ENCODE assay signal across 23 cellular contexts in the genomic region with DNA sequence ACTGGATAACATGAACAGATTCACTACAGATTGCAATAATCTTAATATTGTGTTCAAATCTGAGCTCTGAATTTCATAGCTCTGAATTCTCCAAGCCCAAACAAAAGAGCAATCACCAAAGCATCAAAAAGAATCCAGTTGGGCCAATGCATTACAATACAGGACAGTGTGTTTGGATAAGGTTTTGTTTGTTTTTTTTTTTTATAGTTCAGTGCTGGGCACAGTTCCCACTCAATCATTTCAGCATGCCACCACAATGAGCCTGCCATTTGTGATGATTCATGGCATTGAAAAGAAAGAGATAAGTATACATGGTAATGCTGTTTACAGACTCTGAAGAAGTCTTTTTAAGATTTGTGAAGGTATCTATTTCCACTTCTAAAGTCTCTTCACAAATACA. TPM values are rescaled to one million over a fixed set of nuclear protein-coding genes. Genes with fewer than 3 reads are reported as not detected.
"Had no signal": no experiment of that assay in that cellular context is flagged by ENCODE, and none has a peak within 500 bp of the region (broad histone marks: within the 10 kb centered on the region; RNA-seq: fewer than 3 reads in every experiment).

No MANE protein-coding gene starts in this region.

- H3K36me3 ChIP-seq: MG63, SJSA1 had no signal

- H3K4me1 ChIP-seq: SJSA1 had no signal

- ATAC-seq: activated CD4-positive, CD25-positive, alpha-beta regulatory T cell treated with anti-CD3 and anti-CD28 coated beads, Interleukin-2, amount 50 U/mL, for 24 hours; activated CD8-positive, alpha-beta T cell treated with anti-CD3 and anti-CD28 coated beads for 36 hours; activated T-cell treated with anti-CD3 and anti-CD28 coated beads, Interleukin-2, amount 50 U/mL, for 72 hours; body of pancreas; Right ventricle myocardium inferior had no signal

- H3K4me3 ChIP-seq: body of pancreas, MG63, SJSA1 had no signal

- DNase-seq: activated CD4-positive, alpha-beta T cell treated with anti-CD3 and anti-CD28 coated beads for 4 hours; activated CD8-positive, alpha-beta memory T cell treated with anti-CD3 and anti-CD28 coated beads, Interleukin-2, amount 50 U/mL, for 4 hours; activated CD8-positive, alpha-beta T cell treated with anti-CD3 and anti-CD28 coated beads for 36 hours; activated T-cell treated with anti-CD3 and anti-CD28 coated beads, Interleukin-2, amount 50 U/mL, for 72 hours; aorta; body of pancreas; KBM-7; MG63; NCI-H1105; NCI-H1436; NCI-H2081 treated with DMSO at 0.1 percent for 48 hours; NCI-H2171 treated with DMSO at 0.1 percent for 48 hours; NCI-H226; NCI-H526; NCI-H82; RPMI8226 had no signal

- H3K27me3 ChIP-seq: body of pancreas, SJSA1 had no signal

- H3K27ac ChIP-seq: body of pancreas, SJSA1 had no signal

RNA-seq across cellular contexts. Expression of gene HTR1A, which starts 1.7 kb away (rescaled TPM):
- total RNA-seq: activated CD8-positive, alpha-beta T cell treated with anti-CD3 and anti-CD28 coated beads for 36 hours; activated T-cell treated with anti-CD3 and anti-CD28 coated beads, Interleukin-2, amount 50 U/mL, for 72 hours; activated T-helper 2 cell treated with anti-CD3 and anti-CD28 coated beads, Interferon-gamma antibody, Interleukin-2, Interleukin-4, amounts not matched to agents 10 μg/mL and 5 μg/mL and 100 μg/mL, durations not matched to agents 14 hours and 24 hours and 36 hours; body of pancreas; NCI-H460; OCI-LY7; Right ventricle myocardium inferior; SJSA1; T-helper 1 cell treated with Interleukin-12 subunit alpha and Interleukin-12 subunit beta and Interleukin-4 antibody, amounts not matched to agents 30 ng/mL and 1 ng/mL, for 36 hours had no signal
- polyA plus RNA-seq: aorta had no signal
